In genomic region chr11:16982256-16982671, GRCh38 we compare ENCODE assay signal across 13 cellular contexts. TPM values are rescaled to one million over a fixed set of nuclear protein-coding genes. Genes with fewer than 3 reads are reported as not detected.
DNase-seq lines count a peak whose midpoint lies in the region; ATAC-seq and TF ChIP-seq lines count a peak whose summit lies in the region.
"Had no signal": no experiment of that assay in that cellular context is flagged by ENCODE, and none has a peak within 500 bp of the region (broad histone marks: within the 10 kb centered on the region; RNA-seq: fewer than 3 reads in every experiment).

No MANE protein-coding gene starts in this region.

- H3K36me3 Mint-ChIP-seq in activated naive CD8-positive, alpha-beta T cell treated with anti-CD3 and anti-CD28 coated beads, Interleukin-2, amount 50 U/mL, for 24 hours (ENCODE audit: low read depth), result no peaks in the 10 kb centered on the region
- H3K36me3 Mint-ChIP-seq: activated naive CD8-positive, alpha-beta T cell treated with anti-CD3 and anti-CD28 coated beads for 36 hours had no signal

- H3K9ac ChIP-seq in parathyroid adenoma, result no peak overlapping the region

- H3K27ac ChIP-seq in C4-2B, result peak overlapping the region; percentile 65
- peak overlapping the region; percentile 80 for H3K27ac ChIP-seq in PC-9
- H3K27ac ChIP-seq in left ventricle myocardium inferior (replicated peaks), result peak overlapping the region; percentile 57
- H3K27ac ChIP-seq in parathyroid adenoma, result peak overlapping the region; percentile 60
- H3K27ac ChIP-seq: Peyer's patch had no signal

- no peaks in the 10 kb centered on the region for H3K9me2 ChIP-seq in PC-9 (ENCODE audit: insufficient read depth)

- CTCF ChIA-PET in PC-9 (lab: Charles Lee), result interaction anchor here (0.6 to 0.7 kb wide), 2 partner anchors 31 to 33 kb away, joined by 3 read pairs; no protein-coding TSS in a partner anchor

- no peaks in the 10 kb centered on the region for H3K27me3 Mint-ChIP-seq in activated naive CD8-positive, alpha-beta T cell treated with anti-CD3 and anti-CD28 coated beads, Interleukin-2, amount 50 U/mL, for 24 hours

- DNase-seq in PC-9, result peak; percentile 49 to 74
- DNase-seq in left ventricle myocardium inferior, result no peak
- no peak for DNase-seq in LoVo (ENCODE audit: low spot score)
- no peak for DNase-seq in GDM1 (lab: John Stamatoyannopoulos, UW)
- no peak for DNase-seq in ACHN
- DNase-seq in activated naive CD8-positive, alpha-beta T cell treated with anti-CD3 and anti-CD28 coated beads, Interleukin-2, amount 50 U/mL, for 24 hours, result no peak
- DNase-seq: activated naive CD8-positive, alpha-beta T cell treated with anti-CD3 and anti-CD28 coated beads for 36 hours; effector CD8-positive, alpha-beta T cell; NCI-H2081 treated with DMSO at 0.1 percent for 48 hours; Peyer's patch had no signal

- peaks cover 45% of the 10 kb centered on the region for H3F3A ChIP-seq in PC-9 (ENCODE audit: insufficient read depth, low read depth)

- H3K9me3 ChIP-seq in PC-9 (ENCODE audit: insufficient read depth, low read depth), result no peaks in the 10 kb centered on the region
- H3K9me3 ChIP-seq in left ventricle myocardium inferior (replicated peaks), result no peaks in the 10 kb centered on the region
- no peaks in the 10 kb centered on the region for H3K9me3 ChIP-seq in parathyroid adenoma (ENCODE audit: control insufficient read depth, low read length)
- H3K9me3 ChIP-seq: Peyer's patch had no signal

- no peaks in the 10 kb centered on the region for H4K20me1 ChIP-seq in PC-9 (ENCODE audit: insufficient read depth)

- intact Hi-C loops in PC-9 (cut with micrococcal nuclease; ENCODE audit: unreplicated experiment) (loop anchor here (10.0 kb wide), 1 partner anchor 223 kb away; the partner anchor contains the start of gene PIK3C2A), left ventricle myocardium inferior (cut with micrococcal nuclease) (no loop called here)

- H3K79me2 ChIP-seq in PC-9 (ENCODE audit: low read depth) (peaks cover 79% of the 10 kb centered on the region), parathyroid adenoma (no peaks in the 10 kb centered on the region)

- H3K4me3 Mint-ChIP-seq in activated naive CD8-positive, alpha-beta T cell treated with anti-CD3 and anti-CD28 coated beads, Interleukin-2, amount 50 U/mL, for 24 hours, result no peak overlapping the region
- H3K4me3 Mint-ChIP-seq: activated naive CD8-positive, alpha-beta T cell treated with anti-CD3 and anti-CD28 coated beads for 36 hours had no signal

- H3K4me3 ChIP-seq in PC-9 (peak overlapping the region; percentile 9; the same call in 1 of the 2 replicates), left ventricle myocardium inferior (no peak overlapping the region), parathyroid adenoma (ENCODE audit: low read depth, low read length) (no peak overlapping the region)
- H3K4me3 ChIP-seq: K562, Peyer's patch had no signal

- no peaks in the 10 kb centered on the region for H3K9me3 Mint-ChIP-seq in activated naive CD8-positive, alpha-beta T cell treated with anti-CD3 and anti-CD28 coated beads, Interleukin-2, amount 50 U/mL, for 24 hours
- H3K9me3 Mint-ChIP-seq: activated naive CD8-positive, alpha-beta T cell treated with anti-CD3 and anti-CD28 coated beads for 36 hours had no signal

- no peak overlapping the region for H3K27ac Mint-ChIP-seq in activated naive CD8-positive, alpha-beta T cell treated with anti-CD3 and anti-CD28 coated beads, Interleukin-2, amount 50 U/mL, for 24 hours
- H3K27ac Mint-ChIP-seq: activated naive CD8-positive, alpha-beta T cell treated with anti-CD3 and anti-CD28 coated beads for 36 hours had no signal

- H3K27me3 ChIP-seq in PC-9 (ENCODE audit: insufficient read depth, low read depth) (no peaks in the 10 kb centered on the region), left ventricle myocardium inferior (ENCODE audit: low read depth) (no peaks in the 10 kb centered on the region), parathyroid adenoma (ENCODE audit: control insufficient read depth, insufficient read depth, low read length) (no peaks in the 10 kb centered on the region)
- H3K27me3 ChIP-seq: Peyer's patch had no signal

- in situ Hi-C loops in ACHN (cut with HindIII; ENCODE audit: low pct_ligation_motif_present, low pct_unique_long_range_greater_than_20kb, low sequenced_read_pairs), result no loop called here

- no TSS peak for BruUV-seq in PC-9 (replicated peaks; lab: Mats Ljungman, UMichigan)

- H3K4me2 ChIP-seq in PC-9 (peak overlapping the region; percentile 70), parathyroid adenoma (ENCODE audit: low read length) (no peak overlapping the region)

- TF ChIP-seq CTCF in C4-2B (conservative IDR thresholded peaks at IDR 0.05) (no peak), PC-9 (conservative IDR thresholded peaks at IDR 0.05) (no peak), left ventricle myocardium inferior (IDR thresholded peaks at IDR 0.05; ENCODE audit: borderline replicate concordance) (no peak), parathyroid adenoma (IDR thresholded peaks at IDR 0.05) (no peak)

- peaks cover 25% of the 10 kb centered on the region for H3K4me1 Mint-ChIP-seq in activated naive CD8-positive, alpha-beta T cell treated with anti-CD3 and anti-CD28 coated beads, Interleukin-2, amount 50 U/mL, for 24 hours

- ATAC-seq in activated naive CD8-positive, alpha-beta T cell treated with anti-CD3 and anti-CD28 coated beads, Interleukin-2, amount 50 U/mL, for 24 hours, result no peak
- ATAC-seq: K562 had no signal

- no peak overlapping the region for H2AFZ ChIP-seq in PC-9
- H2AFZ ChIP-seq in parathyroid adenoma, result no peak overlapping the region

- peaks cover 97% of the 10 kb centered on the region for H3K4me1 ChIP-seq in PC-9 (replicated peaks; ENCODE audit: insufficient read depth)
- peaks cover 38% of the 10 kb centered on the region for H3K4me1 ChIP-seq in left ventricle myocardium inferior
- H3K4me1 ChIP-seq in parathyroid adenoma, result peaks cover 19% of the 10 kb centered on the region

- H3K36me3 ChIP-seq in PC-9 (ENCODE audit: low read depth), result no peaks in the 10 kb centered on the region
- H3K36me3 ChIP-seq in left ventricle myocardium inferior, result no peaks in the 10 kb centered on the region
- H3K36me3 ChIP-seq in parathyroid adenoma (ENCODE audit: control insufficient read depth, insufficient read depth, low read length), result no peaks in the 10 kb centered on the region
- H3K36me3 ChIP-seq: Peyer's patch had no signal

- POLR2A ChIA-PET in PC-9 (lab: Charles Lee; ENCODE audit: unreplicated experiment), result interaction anchor here (0.6 to 0.8 kb wide), 3 partner anchors 31 to 66 kb away, joined by 3 to 5 read pairs (median 3); no protein-coding TSS in a partner anchor

RNA-seq across cellular contexts. Expression of gene PLEKHA7, which starts 31.9 kb away (rescaled TPM):
- total RNA-seq in PC-9 (2021) (26.9 and 28.3 TPM in 2 replicates), left ventricle myocardium inferior (33.2 TPM)

Comparison
In these comparisons a context has a peak if more than half of its experiments do, and no peak if none do; other contexts are left out.
1. DNase-seq: peak in PC-9 (2 of 2); none in left ventricle myocardium inferior (single experiment), LoVo (single experiment), GDM1 (single experiment), ACHN (single experiment) and activated naive CD8-positive, alpha-beta T cell treated with anti-CD3 and anti-CD28 coated beads, Interleukin-2, amount 50 U/mL, for 24 hours (single experiment).
2. Peak in every context shown above with its lines, with median percentiles within 50 percentile points of each other: H3K27ac ChIP-seq.